In genomic region chr9:114504341-114505186, GRCh38 we compare ENCODE assay signal across 1 cellular context.
A peak's percentile ranks its signal among the peaks of the same experiment; 100 is the strongest.
TF ChIP-seq lines count a peak whose summit lies in the region.

No MANE protein-coding gene starts in this region.

TF ChIP-seq in IMR-90, 13 proteins besides CTCF, POLR2A, EP300 and RAD21:
- TF ChIP-seq RFX5 (IDR thresholded peaks at IDR 0.05; ENCODE audit: low read depth, low read length): no peak
- TF ChIP-seq RCOR1 (IDR thresholded peaks at IDR 0.05; ENCODE audit: insufficient replicate concordance, low read length): no peak
- TF ChIP-seq MXI1 (IDR thresholded peaks at IDR 0.05; ENCODE audit: borderline replicate concordance, low read depth, low read length): peak; percentile 56; the same call in 1 of the 2 replicates
- TF ChIP-seq CHD1 (IDR thresholded peaks at IDR 0.05; ENCODE audit: low read depth, low read length): no peak
- TF ChIP-seq CEBPB (IDR thresholded peaks at IDR 0.05; ENCODE audit: low read depth, low read length): no peak
